ENCODE assay signal across 15 cellular contexts in the genomic region with DNA sequence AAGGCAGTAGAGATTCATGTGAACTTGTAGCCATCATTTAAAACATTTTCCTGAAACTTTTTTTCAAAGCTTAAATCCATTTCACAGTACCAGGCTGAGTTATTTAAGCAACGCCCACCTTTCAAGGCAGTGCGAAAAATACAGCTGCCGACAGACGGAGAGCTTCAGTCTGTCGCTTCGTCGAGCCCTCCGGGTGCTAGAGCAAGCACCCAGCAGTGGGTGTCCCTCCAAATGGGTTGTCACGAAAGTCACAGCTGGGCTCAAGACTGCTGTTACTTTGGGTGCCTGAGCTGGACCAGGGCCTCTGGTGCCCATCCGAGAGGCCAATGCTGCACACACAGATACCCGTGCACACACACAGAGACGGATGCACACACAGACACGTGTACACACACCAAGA.
DNase-seq lines count a peak whose midpoint lies in the region; ATAC-seq and TF ChIP-seq lines count a peak whose summit lies in the region.
"Had no signal": no experiment of that assay in that cellular context is flagged by ENCODE, and none has a peak within 500 bp of the region (broad histone marks: within the 10 kb centered on the region; RNA-seq: fewer than 3 reads in every experiment).

No MANE protein-coding gene starts in this region.

- H3K4me3 ChIP-seq in dorsolateral prefrontal cortex, result no peak overlapping the region
- H3K4me3 ChIP-seq: A549, GM12878, GM23248, K562 had no signal

- H3K27me3 Mint-ChIP-seq in osteocyte (ENCODE audit: unreplicated experiment), result no peaks in the 10 kb centered on the region
- H3K27me3 Mint-ChIP-seq: CD8-positive, alpha-beta memory T cell had no signal

- TF ChIP-seq CTCF in dorsolateral prefrontal cortex (IDR thresholded peaks at IDR 0.05 in 54 of 56, conservative IDR thresholded peaks at IDR 0.05 in 2 of 56; ENCODE audit: low read depth in 1 of 56, partially characterized antibody in 56 of 56), result no peak
- TF ChIP-seq CTCF in osteocyte (IDR thresholded peaks at IDR 0.05), result no peak

- no peak overlapping the region for H3K27ac ChIP-seq in dorsolateral prefrontal cortex
- H3K27ac ChIP-seq: A549, GM23248, HL-60 had no signal

- no peak overlapping the region for H3K27ac Mint-ChIP-seq in osteocyte (ENCODE audit: unreplicated experiment)
- H3K27ac Mint-ChIP-seq: CD8-positive, alpha-beta memory T cell had no signal

- H3K9me3 Mint-ChIP-seq in osteocyte (ENCODE audit: unreplicated experiment), result peaks cover 18% of the 10 kb centered on the region
- H3K9me3 Mint-ChIP-seq: CD8-positive, alpha-beta memory T cell had no signal

- no peaks in the 10 kb centered on the region for H3K36me3 Mint-ChIP-seq in osteocyte (ENCODE audit: unreplicated experiment)
- H3K36me3 Mint-ChIP-seq: CD8-positive, alpha-beta memory T cell had no signal

- intact Hi-C loops in dorsolateral prefrontal cortex (cut with DNase I), result no loop called here

- H3K4me1 Mint-ChIP-seq in osteocyte (ENCODE audit: unreplicated experiment), result no peaks in the 10 kb centered on the region
- H3K4me1 Mint-ChIP-seq: CD8-positive, alpha-beta memory T cell had no signal

- DNase-seq in dorsolateral prefrontal cortex (peak in 7 of 10 donors; percentile 21 to 65 (median 58)), inferior parietal cortex (ENCODE audit: extremely low spot score) (peak; percentile 14), osteocyte (ENCODE audit: extremely low spot score, unreplicated experiment) (peak; percentile 66), NCI-H1105 (lab: John Stamatoyannopoulos, UW) (no peak)
- DNase-seq: BE2C; Caco-2; CD8-positive, alpha-beta memory T cell; GM23248; H7 had no signal

- H3K27me3 ChIP-seq in dorsolateral prefrontal cortex, result peaks cover 0 to 13% (median 0%) of the 10 kb centered on the region in 45 donors
- H3K27me3 ChIP-seq: BE2C had no signal

- H3K4me3 Mint-ChIP-seq in osteocyte (ENCODE audit: unreplicated experiment), result no peak overlapping the region
- H3K4me3 Mint-ChIP-seq: CD8-positive, alpha-beta memory T cell had no signal

- no peak for ATAC-seq in HG02759 (IDR thresholded peaks at IDR 0.05; ENCODE audit: unreplicated experiment)
- ATAC-seq in GM19452 (IDR thresholded peaks at IDR 0.05; ENCODE audit: unreplicated experiment), result no peak
- ATAC-seq: A549, GM12878, K562 had no signal
